9 cellular contexts compared by ENCODE assay signal in genomic region chr9:16138961-16139441, GRCh38.
DNase-seq lines count a peak whose midpoint lies in the region; ATAC-seq and TF ChIP-seq lines count a peak whose summit lies in the region.
"Had no signal": no experiment of that assay in that cellular context is flagged by ENCODE, and none has a peak within 500 bp of the region (broad histone marks: within the 10 kb centered on the region; RNA-seq: fewer than 3 reads in every experiment).

No MANE protein-coding gene starts in this region.

- H3K4me1 Mint-ChIP-seq in activated naive CD8-positive, alpha-beta T cell (ENCODE audit: low read depth) = peaks cover 17% of the 10 kb centered on the region

- H3K27me3 ChIP-seq in lower lobe of right lung (ENCODE audit: low read depth) = no peaks in the 10 kb centered on the region

- no peak overlapping the region for H3K27ac ChIP-seq in lower lobe of right lung

- DNase-seq in Ammon's horn (ENCODE audit: low spot score) (peak; percentile 14), glomerular visceral epithelial cell (ENCODE audit: extremely low spot score) (peak; percentile 77), renal cortical epithelial cell (ENCODE audit: low read depth) (peak; percentile 28), NCI-H82 (lab: John Stamatoyannopoulos, UW) (no peak), lower lobe of right lung (no peak)
- DNase-seq in stimulated activated CD4-positive, alpha-beta T cell treated with anti-CD3 and anti-CD28 coated beads, Interleukin-12 subunit alpha, Interleukin-12 subunit beta, amount 100 ng/mL, for 4 hours = no peak
- no peak for DNase-seq in stimulated activated CD4-positive, alpha-beta T cell treated with anti-CD3 and anti-CD28 coated beads, Interleukin-2, amount 100 ng/mL, for 24 hours
- DNase-seq: NCI-H2081 had no signal

- H3K27me3 Mint-ChIP-seq in activated naive CD8-positive, alpha-beta T cell = no peaks in the 10 kb centered on the region

- H3K27ac Mint-ChIP-seq in activated naive CD8-positive, alpha-beta T cell = peak overlapping the region; percentile 41

- intact Hi-C loops in lower lobe of right lung (cut with DNase I) = no loop called here

- H3K9me3 Mint-ChIP-seq in activated naive CD8-positive, alpha-beta T cell (ENCODE audit: low read depth) = no peaks in the 10 kb centered on the region

- no peak overlapping the region for H3K4me3 Mint-ChIP-seq in activated naive CD8-positive, alpha-beta T cell

- TF ChIP-seq CTCF in lower lobe of right lung (IDR thresholded peaks at IDR 0.05) = no peak

- no peaks in the 10 kb centered on the region for H3K9me3 ChIP-seq in lower lobe of right lung

- no peak for ATAC-seq in lower lobe of right lung

- H3K36me3 ChIP-seq in lower lobe of right lung = no peaks in the 10 kb centered on the region

- H3K4me1 ChIP-seq in lower lobe of right lung = no peaks in the 10 kb centered on the region

- no peak overlapping the region for H3K4me3 ChIP-seq in lower lobe of right lung

- no peaks in the 10 kb centered on the region for H3K36me3 Mint-ChIP-seq in activated naive CD8-positive, alpha-beta T cell

Comparison
In these comparisons a context has a peak if more than half of its experiments do, and no peak if none do; other contexts are left out.
1. DNase-seq: peak in Ammon's horn (single experiment), glomerular visceral epithelial cell (single experiment) and renal cortical epithelial cell (single experiment); none in NCI-H82 (single experiment), lower lobe of right lung (single experiment), stimulated activated CD4-positive, alpha-beta T cell treated with anti-CD3 and anti-CD28 coated beads, Interleukin-12 subunit alpha, Interleukin-12 subunit beta, amount 100 ng/mL, for 4 hours (single experiment) and stimulated activated CD4-positive, alpha-beta T cell treated with anti-CD3 and anti-CD28 coated beads, Interleukin-2, amount 100 ng/mL, for 24 hours (0 of 2).